8 cellular contexts compared by ENCODE assay signal in genomic region chr4:141637565-141637964, GRCh38. TPM values are rescaled to one million over a fixed set of nuclear protein-coding genes. Genes with fewer than 3 reads are reported as not detected.
DNase-seq lines count a peak whose midpoint lies in the region; ATAC-seq and TF ChIP-seq lines count a peak whose summit lies in the region.

No MANE protein-coding gene starts in this region.

- H3K4me1 ChIP-seq in right atrium auricular region (peaks cover 0 to 12% of the 10 kb centered on the region in 2 donors), aorta (ENCODE audit: control insufficient read depth in 1 of 2, insufficient read depth in 2 of 2, low read length in 2 of 2) (peaks cover 0 to 3% of the 10 kb centered on the region in 2 donors)

- DNase-seq in right atrium auricular region (ENCODE audit: low spot score) (no peak), left ventricle myocardium superior (no peak), kidney glomerular epithelial cell (lab: John Stamatoyannopoulos, UW) (peak; percentile 44), aorta (no peak), NCI-H146 treated with DMSO at 0.1 percent for 48 hours (lab: John Stamatoyannopoulos, UW; ENCODE audit: unreplicated experiment) (no peak), NCI-H1105 treated with DMSO at 0.1 percent for 48 hours (lab: John Stamatoyannopoulos, UW) (no peak), DMS79 treated with DMSO at 0.1 percent for 48 hours (lab: John Stamatoyannopoulos, UW) (no peak)

- ATAC-seq in left ventricle myocardium superior: no peak
- ATAC-seq in aorta (ENCODE audit: low FRiP score): no peak

- WGBS in aorta, 2 donors: 9 to 12% methylated on average over 2 of the region's 2 CpGs

- H3K4me3 ChIP-seq in right atrium auricular region: peak overlapping the region; percentile 59 to 84
- peak overlapping the region; percentile 85 for H3K4me3 ChIP-seq in WI38 (ENCODE audit: low read depth, low read length)
- H3K4me3 ChIP-seq in aorta (ENCODE audit: low read length in 2 of 2): peak overlapping the region; percentile 76 to 97

- TF ChIP-seq CTCF in right atrium auricular region (IDR thresholded peaks at IDR 0.05) (no peak), WI38 (IDR thresholded peaks at IDR 0.05; ENCODE audit: low read depth, low read length) (no peak)

- no peaks in the 10 kb centered on the region for H3K36me3 ChIP-seq in right atrium auricular region
- H3K36me3 ChIP-seq in aorta (ENCODE audit: control insufficient read depth in 1 of 2, insufficient read depth in 2 of 2, low read length in 1 of 2): no peaks in the 10 kb centered on the region

- intact Hi-C loops in left ventricle myocardium superior (cut with micrococcal nuclease) (no loop called here), aorta (cut with DNase I) (loop anchor here (5.0 kb wide), 2 partner anchors 285 to 290 kb away; no protein-coding TSS in a partner anchor)

- H3K27ac ChIP-seq in right atrium auricular region (peak overlapping the region in 1 of 2 donors; percentile 81), aorta (ENCODE audit: low read depth in 1 of 2, low read length in 2 of 2) (no peak overlapping the region)

- H3K9me3 ChIP-seq in right atrium auricular region (no peaks in the 10 kb centered on the region), aorta (ENCODE audit: control insufficient read depth, low read length) (no peaks in the 10 kb centered on the region)

- H3K27me3 ChIP-seq in right atrium auricular region (no peaks in the 10 kb centered on the region), aorta (ENCODE audit: control insufficient read depth in 1 of 2, insufficient read depth in 2 of 2, low read length in 1 of 2) (no peaks in the 10 kb centered on the region)

RNA-seq across cellular contexts. Expression of gene IL15, which starts 1.2 kb away (rescaled TPM):
- total RNA-seq in right atrium auricular region: 1 to 10 TPM; 2.0 to 4.2 TPM
- 1.7 TPM for total RNA-seq in left ventricle myocardium superior
- 10 to 100 TPM; 10.3 to 15.2 TPM for total RNA-seq in aorta
- polyA plus RNA-seq in aorta: 10 to 100 TPM; 11.3 to 19.7 TPM
